ENCODE assay signal across 9 cellular contexts in the genomic region with DNA sequence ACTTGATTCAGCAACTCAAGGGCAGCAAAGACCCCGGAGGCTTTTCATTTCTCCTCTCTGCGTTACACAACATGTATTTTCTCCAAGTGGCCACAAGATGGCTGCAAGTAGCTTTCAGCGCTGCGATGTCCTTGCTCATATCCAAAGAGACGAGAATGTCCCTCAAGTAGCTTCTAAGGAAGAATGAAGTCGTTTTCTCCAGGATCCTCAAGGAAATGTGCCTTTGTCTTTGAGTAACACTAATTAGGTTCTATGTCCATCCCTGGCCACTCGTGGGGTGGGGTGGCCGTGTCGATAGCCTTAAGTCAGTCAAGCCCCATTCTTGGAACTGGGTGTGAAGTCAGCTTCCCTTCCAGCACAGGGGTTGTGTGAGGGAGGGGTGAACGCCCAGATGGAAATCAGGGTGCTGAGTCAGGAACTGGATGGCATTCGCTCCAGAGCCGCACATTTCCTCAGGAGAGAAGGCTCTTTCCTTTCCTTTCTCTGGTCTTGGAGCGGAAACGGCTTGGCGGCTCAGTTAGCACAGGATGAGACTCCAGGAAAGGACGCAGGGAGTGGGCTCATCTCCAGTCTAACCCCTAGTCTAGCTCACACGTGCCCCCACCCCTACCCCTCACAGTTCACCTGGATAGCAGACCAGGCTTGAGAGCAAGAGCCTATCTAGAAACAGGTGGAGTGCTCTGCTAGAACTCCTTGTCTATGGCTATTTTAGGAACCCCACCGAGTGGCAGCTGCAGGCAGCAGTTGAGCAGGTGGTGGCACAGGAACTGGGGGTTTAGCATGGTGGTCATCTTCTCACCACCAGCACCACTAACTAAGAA. TPM values are rescaled to one million over a fixed set of nuclear protein-coding genes. Genes with fewer than 3 reads are reported as not detected.
A peak's percentile ranks its signal among the peaks of the same experiment; 100 is the strongest.
DNase-seq lines count a peak whose midpoint lies in the region; ATAC-seq and TF ChIP-seq lines count a peak whose summit lies in the region.
"Had no signal": no experiment of that assay in that cellular context is flagged by ENCODE, and none has a peak within 500 bp of the region (broad histone marks: within the 10 kb centered on the region; RNA-seq: fewer than 3 reads in every experiment).

No MANE protein-coding gene starts in this region.

- H3K9me3 ChIP-seq in CD4-positive, CD25-positive, alpha-beta regulatory T cell (ENCODE audit: control insufficient read depth in 2 of 2, low read length in 2 of 2): no peaks in the 10 kb centered on the region

- H3K9me3 Mint-ChIP-seq in CD4-positive, CD25-positive, alpha-beta regulatory T cell: no peaks in the 10 kb centered on the region
- no peaks in the 10 kb centered on the region for H3K9me3 Mint-ChIP-seq in chondrocyte (ENCODE audit: low read depth)

- ATAC-seq in CD4-positive, CD25-positive, alpha-beta regulatory T cell (ENCODE audit: low read depth in 2 of 2): peak in 1 of 2 donors; percentile 65
- ATAC-seq in GM19463 (IDR thresholded peaks at IDR 0.05; ENCODE audit: unreplicated experiment) (peak; percentile 74), left lobe of liver (peak; percentile 95)
- peak; percentile 55 for ATAC-seq in stimulated activated naive CD8-positive, alpha-beta T cell treated with anti-CD3 and anti-CD28 coated beads, Interleukin-15, Interleukin-2, amounts not matched to agents 100 U/mL and 50 U/mL, for 24 hours

- H3K36me3 ChIP-seq in CD4-positive, CD25-positive, alpha-beta regulatory T cell (ENCODE audit: control insufficient read depth, insufficient read depth, low read length): no peaks in the 10 kb centered on the region

- H3K27ac Mint-ChIP-seq in CD4-positive, CD25-positive, alpha-beta regulatory T cell: peak overlapping the region in 1 of 3 donors; percentile 4
- no peak overlapping the region for H3K27ac Mint-ChIP-seq in chondrocyte (ENCODE audit: unreplicated experiment)

- H3K36me3 Mint-ChIP-seq in CD4-positive, CD25-positive, alpha-beta regulatory T cell: no peaks in the 10 kb centered on the region
- no peaks in the 10 kb centered on the region for H3K36me3 Mint-ChIP-seq in chondrocyte (ENCODE audit: low read depth)

- H3K4me1 ChIP-seq in CD4-positive, CD25-positive, alpha-beta regulatory T cell (ENCODE audit: control insufficient read depth, insufficient read depth, low read length, poor library complexity, severe bottlenecking): peaks cover 8% of the 10 kb centered on the region

- H3K27ac ChIP-seq in CD4-positive, CD25-positive, alpha-beta regulatory T cell (ENCODE audit: insufficient read depth, low read length, poor library complexity, severe bottlenecking): no peak overlapping the region

- H3K4me1 Mint-ChIP-seq in CD4-positive, CD25-positive, alpha-beta regulatory T cell: peaks cover 4 to 11% (median 4%) of the 10 kb centered on the region in 4 donors
- peaks cover 5% of the 10 kb centered on the region for H3K4me1 Mint-ChIP-seq in chondrocyte (ENCODE audit: low read depth)

- H3K4me3 Mint-ChIP-seq in CD4-positive, CD25-positive, alpha-beta regulatory T cell: peak overlapping the region in 2 of 4 donors; percentile 65 to 79
- H3K4me3 Mint-ChIP-seq in chondrocyte (ENCODE audit: unreplicated experiment): peak overlapping the region; percentile 51

- H3K27me3 ChIP-seq in CD4-positive, CD25-positive, alpha-beta regulatory T cell (ENCODE audit: control insufficient read depth, insufficient read depth, low read length): peaks cover 2% of the 10 kb centered on the region

- peak; percentile 92 for TF ChIP-seq CTCF in chondrocyte (IDR thresholded peaks at IDR 0.05)

- peak in 2 of 3 donors; percentile 36 to 69 for DNase-seq in CD4-positive, CD25-positive, alpha-beta regulatory T cell
- DNase-seq in NCI-H1436 treated with DMSO at 0.1 percent for 48 hours (lab: John Stamatoyannopoulos, UW) (peak; percentile 44), T-helper 1 cell (peak in 3 of 5 donors; percentile 9 to 43 (median 15)), chondrocyte (ENCODE audit: low spot score) (no peak), left lobe of liver (ENCODE audit: low spot score) (peak; percentile 53), ureter (ENCODE audit: low spot score) (no peak)
- peak; percentile 16 for DNase-seq in stimulated activated naive CD8-positive, alpha-beta T cell treated with anti-CD3 and anti-CD28 coated beads, Interleukin-15, Interleukin-2, amounts not matched to agents 100 U/mL and 50 U/mL, for 24 hours

- peak overlapping the region; percentile 61 for H3K4me3 ChIP-seq in CD4-positive, CD25-positive, alpha-beta regulatory T cell (ENCODE audit: low read depth, low read length)

- H3K27me3 Mint-ChIP-seq in CD4-positive, CD25-positive, alpha-beta regulatory T cell: peaks cover 9% of the 10 kb centered on the region
- H3K27me3 Mint-ChIP-seq in chondrocyte (ENCODE audit: low read depth): peaks cover 26% of the 10 kb centered on the region

RNA-seq across cellular contexts. Expression of a gene that starts 44.3 kb away (rescaled TPM):
- total RNA-seq in CD4-positive, CD25-positive, alpha-beta regulatory T cell: not detected
- not detected for polyA plus RNA-seq in CD4-positive, CD25-positive, alpha-beta regulatory T cell
- total RNA-seq in chondrocyte (354 to 375 TPM (median 370 TPM) in 3 replicates), left lobe of liver (588 TPM), ureter (141 TPM)
- total RNA-seq: T-helper 2 cell treated with Interferon-gamma antibody and Interleukin-4, amounts not matched to agents 100 ng/mL and 5 ng/mL, for 36 hours had no signal

RNA-seq across cellular contexts. Expression of a gene that starts 59.8 kb away (rescaled TPM):
- total RNA-seq in CD4-positive, CD25-positive, alpha-beta regulatory T cell: 15.4 TPM
- 10 to 100 TPM; 11.4 to 17.2 (median 16.0) TPM for polyA plus RNA-seq in CD4-positive, CD25-positive, alpha-beta regulatory T cell
- total RNA-seq in chondrocyte (2.2 to 3.7 TPM (median 2.9 TPM) in 3 replicates), left lobe of liver (11.9 TPM), ureter (10.7 TPM)

RNA-seq across cellular contexts. Expression of a gene that starts 59.9 kb away (rescaled TPM):
- total RNA-seq in CD4-positive, CD25-positive, alpha-beta regulatory T cell: 57.2 TPM
- polyA plus RNA-seq in CD4-positive, CD25-positive, alpha-beta regulatory T cell: 10 to 100 TPM; 28.7 to 37.1 (median 30.6) TPM
- total RNA-seq in chondrocyte (27.4 to 37.6 TPM (median 37.1 TPM) in 3 replicates), left lobe of liver (8.7 TPM), ureter (29.2 TPM)

Comparison
In these comparisons a context has a peak if more than half of its experiments do, and no peak if none do; other contexts are left out.
1. DNase-seq: peak in CD4-positive, CD25-positive, alpha-beta regulatory T cell (2 of 3), NCI-H1436 treated with DMSO at 0.1 percent for 48 hours (single experiment), T-helper 1 cell (3 of 5), left lobe of liver (single experiment) and stimulated activated naive CD8-positive, alpha-beta T cell treated with anti-CD3 and anti-CD28 coated beads, Interleukin-15, Interleukin-2, amounts not matched to agents 100 U/mL and 50 U/mL, for 24 hours (single experiment); none in chondrocyte (single experiment) and ureter (single experiment).
2. RNA of a gene that starts 44.3 kb away (total RNA-seq): 588 TPM in left lobe of liver (single experiment), 354 to 375 TPM in chondrocyte and 141 TPM in ureter (single experiment); not detected in CD4-positive, CD25-positive, alpha-beta regulatory T cell (single experiment); every median in the first group is over 100 times any median in the second.